2 cellular contexts compared by ENCODE assay signal in the genomic region with DNA sequence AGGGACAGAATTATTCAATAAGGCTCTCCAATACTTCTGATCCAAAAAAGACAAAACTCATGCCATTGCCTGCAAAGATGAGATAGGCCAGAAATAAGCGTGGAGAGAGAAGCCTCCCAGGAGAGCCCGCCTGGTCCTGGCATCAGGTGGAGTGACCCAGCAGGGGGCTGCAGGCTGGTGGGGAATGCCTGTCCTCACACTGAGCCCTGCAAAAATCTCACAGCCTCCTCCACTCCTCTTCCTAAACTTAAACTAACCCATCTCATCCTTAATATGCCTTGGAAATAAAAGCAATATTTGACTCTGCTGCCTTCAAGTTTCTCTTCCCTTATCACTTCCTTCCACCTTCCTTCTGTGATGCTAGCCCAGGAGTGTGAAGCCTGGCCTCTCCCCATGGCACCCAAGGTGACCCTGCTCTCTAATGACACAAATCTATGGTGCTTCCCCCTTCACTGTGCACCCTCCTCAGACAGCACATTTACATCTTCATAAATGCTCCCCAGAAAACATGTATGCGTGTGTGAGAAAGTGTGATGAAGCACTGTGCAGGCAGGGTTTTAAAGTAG.
TF ChIP-seq lines count a peak whose summit lies in the region.

No MANE protein-coding gene starts in this region.

TF ChIP-seq in IMR-90, 13 proteins besides CTCF, POLR2A, EP300 and RAD21 (continued from another document):
- no peak for TF ChIP-seq RFX5 (IDR thresholded peaks at IDR 0.05; ENCODE audit: low read depth, low read length)
- no peak for TF ChIP-seq SMC3 (IDR thresholded peaks at IDR 0.05; ENCODE audit: low read depth, low read length)
- TF ChIP-seq NFE2L2 (IDR thresholded peaks at IDR 0.05; ENCODE audit: low read depth, low read length), result no peak
- TF ChIP-seq MXI1 (IDR thresholded peaks at IDR 0.05; ENCODE audit: borderline replicate concordance, low read depth, low read length), result no peak
- TF ChIP-seq, protein P1, sequence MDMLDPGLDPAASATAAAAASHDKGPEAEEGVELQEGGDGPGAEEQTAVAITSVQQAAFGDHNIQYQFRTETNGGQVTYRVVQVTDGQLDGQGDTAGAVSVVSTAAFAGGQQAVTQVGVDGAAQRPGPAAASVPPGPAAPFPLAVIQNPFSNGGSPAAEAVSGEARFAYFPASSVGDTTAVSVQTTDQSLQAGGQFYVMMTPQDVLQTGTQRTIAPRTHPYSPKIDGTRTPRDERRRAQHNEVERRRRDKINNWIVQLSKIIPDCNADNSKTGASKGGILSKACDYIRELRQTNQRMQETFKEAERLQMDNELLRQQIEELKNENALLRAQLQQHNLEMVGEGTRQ (IDR thresholded peaks at IDR 0.05; ENCODE audit: low read depth, low read length), result no peak
- no peak for TF ChIP-seq MAFK (IDR thresholded peaks at IDR 0.05; ENCODE audit: low read depth, low read length)
- TF ChIP-seq FOS (IDR thresholded peaks at IDR 0.05; ENCODE audit: low read depth, low read length), result no peak
- TF ChIP-seq CEBPB (IDR thresholded peaks at IDR 0.05; ENCODE audit: low read depth, low read length), result no peak
- TF ChIP-seq, protein P2, sequence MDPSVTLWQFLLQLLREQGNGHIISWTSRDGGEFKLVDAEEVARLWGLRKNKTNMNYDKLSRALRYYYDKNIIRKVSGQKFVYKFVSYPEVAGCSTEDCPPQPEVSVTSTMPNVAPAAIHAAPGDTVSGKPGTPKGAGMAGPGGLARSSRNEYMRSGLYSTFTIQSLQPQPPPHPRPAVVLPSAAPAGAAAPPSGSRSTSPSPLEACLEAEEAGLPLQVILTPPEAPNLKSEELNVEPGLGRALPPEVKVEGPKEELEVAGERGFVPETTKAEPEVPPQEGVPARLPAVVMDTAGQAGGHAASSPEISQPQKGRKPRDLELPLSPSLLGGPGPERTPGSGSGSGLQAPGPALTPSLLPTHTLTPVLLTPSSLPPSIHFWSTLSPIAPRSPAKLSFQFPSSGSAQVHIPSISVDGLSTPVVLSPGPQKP (IDR thresholded peaks at IDR 0.05; ENCODE audit: borderline replicate concordance, low read depth, low read length), result no peak
- TF ChIP-seq RCOR1 (IDR thresholded peaks at IDR 0.05; ENCODE audit: insufficient replicate concordance, low read length), result no peak
- no peak for TF ChIP-seq BHLHE40 (IDR thresholded peaks at IDR 0.05; ENCODE audit: low read depth, low read length)
- TF ChIP-seq MAZ (IDR thresholded peaks at IDR 0.05; ENCODE audit: borderline replicate concordance, low read depth, low read length), result no peak

TF ChIP-seq in K562, 482 proteins besides CTCF, POLR2A, EP300 and RAD21 (continued from another document):
- TF ChIP-seq CBFA2T3 (IDR thresholded peaks at IDR 0.05), result peak; percentile 18; the same call in 1 of the 2 replicates
